In the genomic region with DNA sequence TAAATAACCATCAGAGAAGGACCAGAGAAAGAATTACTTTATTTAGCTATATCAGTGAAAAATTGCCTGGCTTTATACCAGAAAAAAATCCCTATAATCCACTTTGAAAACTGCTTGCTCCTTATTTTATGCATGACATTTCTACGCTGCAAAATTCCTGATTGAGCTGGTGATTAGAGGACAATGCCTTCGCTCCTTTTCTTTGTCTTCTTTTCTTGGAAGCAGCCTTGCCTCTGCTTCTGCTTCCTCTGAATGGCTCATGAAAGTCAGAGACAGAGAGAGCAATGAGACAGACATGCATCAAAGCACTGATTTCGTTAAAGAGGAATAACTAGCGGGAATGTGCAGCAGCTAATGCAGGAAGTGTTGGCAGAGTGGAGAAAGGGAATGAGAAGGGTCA, we compare ENCODE assay signal across 21 cellular contexts.
"Had no signal": no experiment of that assay in that cellular context is flagged by ENCODE, and none has a peak within 500 bp of the region (broad histone marks: within the 10 kb centered on the region; RNA-seq: fewer than 3 reads in every experiment).

No MANE protein-coding gene starts in this region.

- H3K27me3 Mint-ChIP-seq: activated CD4-positive, alpha-beta T cell treated with anti-CD3 and anti-CD28 coated beads for 36 hours; effector memory CD8-positive, alpha-beta T cell; stimulated activated memory B cell treated with anti-CD40 and anti-IgM and Interleukin-4, amounts not matched to agents 10 μg/mL and 1 μg/mL and 100 μg/mL, for 72 hours had no signal

- H3K9me3 ChIP-seq: adrenal gland, thoracic aorta, upper lobe of right lung had no signal

- ATAC-seq: activated CD4-positive, alpha-beta T cell treated with anti-CD3 and anti-CD28 coated beads for 36 hours; activated naive CD4-positive, alpha-beta T cell treated with anti-CD3 and anti-CD28 coated beads, Interleukin-2, amount 50 U/mL, for 72 hours; effector memory CD8-positive, alpha-beta T cell; naive thymus-derived CD8-positive, alpha-beta T cell; stimulated activated memory B cell treated with anti-CD40 and anti-IgM and Interleukin-4, amounts not matched to agents 10 μg/mL and 1 μg/mL and 100 μg/mL, for 72 hours; upper lobe of right lung had no signal

- FAIRE-seq: kidney had no signal

- H3K27ac Mint-ChIP-seq: activated CD4-positive, alpha-beta T cell treated with anti-CD3 and anti-CD28 coated beads for 36 hours; activated naive CD4-positive, alpha-beta T cell treated with anti-CD3 and anti-CD28 coated beads, Interleukin-2, amount 50 U/mL, for 72 hours; activated T-helper 1 cell treated with anti-CD3 and anti-CD28 coated beads, Interleukin-12 subunit alpha, Interleukin-12 subunit beta, Interleukin-2, Interleukin-4 antibody, amounts not matched to agents 30 ng/mL and 10 ng/mL and 1 ng/mL, durations not matched to agents 14 hours and 24 hours and 36 hours; effector memory CD8-positive, alpha-beta T cell; naive thymus-derived CD8-positive, alpha-beta T cell; stimulated activated memory B cell treated with anti-CD40 and anti-IgM and Interleukin-4, amounts not matched to agents 10 μg/mL and 1 μg/mL and 100 μg/mL, for 72 hours had no signal

- H3K36me3 ChIP-seq: adrenal gland, left ventricle myocardium inferior, spleen, thoracic aorta, upper lobe of right lung had no signal

- H3K4me3 ChIP-seq: adrenal gland, left ventricle myocardium inferior, spleen, thoracic aorta, upper lobe of right lung had no signal

- DNase-seq: activated CD4-positive, alpha-beta T cell treated with anti-CD3 and anti-CD28 coated beads for 36 hours; activated CD4-positive, alpha-beta T cell treated with anti-CD3 and anti-CD28 coated beads, Interleukin-2, amount 50 U/mL, for 48 hours; activated gamma-delta T cell treated with Interleukin-2 at 50 U/mL for 16 hours; adrenal gland; caudate nucleus; effector memory CD8-positive, alpha-beta T cell; kidney; left ventricle myocardium inferior; mesenchymal stem cell; naive thymus-derived CD8-positive, alpha-beta T cell; occipital lobe; posterior cingulate gyrus; spleen; stimulated activated CD4-positive, alpha-beta T cell treated with anti-CD3 and anti-CD28 coated beads, Interleukin-4, amount 100 ng/mL, for 4 hours; SW 1271; T-helper 2 cell; upper lobe of right lung had no signal

- H3K9me3 Mint-ChIP-seq: activated T-helper 1 cell treated with anti-CD3 and anti-CD28 coated beads, Interleukin-12 subunit alpha, Interleukin-12 subunit beta, Interleukin-2, Interleukin-4 antibody, amounts not matched to agents 30 ng/mL and 10 ng/mL and 1 ng/mL, durations not matched to agents 14 hours and 24 hours and 36 hours had no signal

- H3K27me3 ChIP-seq: adrenal gland, upper lobe of right lung had no signal

- H3K4me3 Mint-ChIP-seq: activated CD4-positive, alpha-beta T cell treated with anti-CD3 and anti-CD28 coated beads for 36 hours; activated T-helper 1 cell treated with anti-CD3 and anti-CD28 coated beads, Interleukin-12 subunit alpha, Interleukin-12 subunit beta, Interleukin-2, Interleukin-4 antibody, amounts not matched to agents 30 ng/mL and 10 ng/mL and 1 ng/mL, durations not matched to agents 14 hours and 24 hours and 36 hours; effector memory CD8-positive, alpha-beta T cell; naive thymus-derived CD8-positive, alpha-beta T cell; stimulated activated memory B cell treated with anti-CD40 and anti-IgM and Interleukin-4, amounts not matched to agents 10 μg/mL and 1 μg/mL and 100 μg/mL, for 72 hours had no signal

- H3K4me1 Mint-ChIP-seq: activated CD4-positive, alpha-beta T cell treated with anti-CD3 and anti-CD28 coated beads for 36 hours; naive thymus-derived CD8-positive, alpha-beta T cell; stimulated activated memory B cell treated with anti-CD40 and anti-IgM and Interleukin-4, amounts not matched to agents 10 μg/mL and 1 μg/mL and 100 μg/mL, for 72 hours had no signal

- H3K4me1 ChIP-seq: adrenal gland, left ventricle myocardium inferior, spleen, upper lobe of right lung had no signal

- H3K36me3 Mint-ChIP-seq: activated naive CD4-positive, alpha-beta T cell treated with anti-CD3 and anti-CD28 coated beads, Interleukin-2, amount 50 U/mL, for 72 hours; naive thymus-derived CD8-positive, alpha-beta T cell; stimulated activated memory B cell treated with anti-CD40 and anti-IgM and Interleukin-4, amounts not matched to agents 10 μg/mL and 1 μg/mL and 100 μg/mL, for 72 hours had no signal

- H3K27ac ChIP-seq: adrenal gland, left ventricle myocardium inferior, spleen, thoracic aorta, upper lobe of right lung had no signal
